ENCODE assay signal across 34 cellular contexts in genomic region chr1:217036757-217037156, GRCh38.
"Had no signal": no experiment of that assay in that cellular context is flagged by ENCODE, and none has a peak within 500 bp of the region (broad histone marks: within the 10 kb centered on the region; RNA-seq: fewer than 3 reads in every experiment).

No MANE protein-coding gene starts in this region.

- DNase-seq: Karpas-422, Kasumi-1, MG63, MM.1S, MV-4-11, NCI-H1048, NCI-H1092, NCI-H1092 treated with DMSO at 0.1 percent for 48 hours, NCI-H1105, NCI-H1105 treated with DMSO at 0.1 percent for 48 hours, NCI-H1417, NCI-H1417 treated with DMSO at 0.1 percent for 48 hours, NCI-H1436, NCI-H1436 treated with DMSO at 0.1 percent for 48 hours, NCI-H146, NCI-H1694, NCI-H1694 treated with DMSO at 0.1 percent for 48 hours, NCI-H187, NCI-H187 treated with DMSO at 0.1 percent for 48 hours, NCI-H1930, NCI-H2029, NCI-H2029 treated with DMSO at 0.1 percent for 48 hours, NCI-H2081, NCI-H2081 treated with DMSO at 0.1 percent for 48 hours, NCI-H2107, NCI-H2171, NCI-H2171 treated with DMSO at 0.1 percent for 48 hours, NCI-H2227 treated with DMSO at 0.1 percent for 48 hours, NCI-H226, NCI-H345, NCI-H446, NCI-H446 treated with DMSO at 0.1 percent for 48 hours, NCI-H510A had no signal

- H3K4me3 ChIP-seq: MG63 had no signal

- H3K27ac ChIP-seq: KMS-11 had no signal

- H3K36me3 ChIP-seq: MG63 had no signal

- H3K4me2 ChIP-seq: KMS-11 had no signal
